1 cellular context compared by ENCODE assay signal in the genomic region with DNA sequence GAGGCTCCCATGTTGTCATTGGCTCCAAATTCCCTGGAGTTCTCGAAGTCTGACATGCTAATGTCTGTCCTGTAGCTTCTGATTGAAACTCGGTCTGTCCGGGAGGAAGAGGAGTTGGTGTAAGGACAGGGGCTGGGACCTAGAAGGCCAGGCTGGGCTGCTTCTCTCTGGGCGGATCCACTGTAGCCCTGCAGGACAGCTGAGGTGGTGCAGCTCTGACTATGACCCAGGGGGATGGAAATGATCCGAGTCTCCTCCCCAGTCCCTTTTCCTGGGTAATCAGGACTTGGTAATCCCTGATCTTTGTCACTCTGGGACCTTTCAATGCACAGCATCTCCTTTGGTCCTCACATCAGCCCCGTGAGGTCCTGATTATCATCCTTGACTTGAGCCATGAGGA.
TF ChIP-seq lines count a peak whose summit lies in the region.

No MANE protein-coding gene starts in this region.

TF ChIP-seq in liver, 16 proteins besides CTCF, POLR2A, EP300 and RAD21:
- no peak for TF ChIP-seq REST (IDR thresholded peaks at IDR 0.05)
- no peak for TF ChIP-seq RXRA (IDR thresholded peaks at IDR 0.05)
- TF ChIP-seq FOXA2 (IDR thresholded peaks at IDR 0.05), result no peak
- TF ChIP-seq, protein P1, sequence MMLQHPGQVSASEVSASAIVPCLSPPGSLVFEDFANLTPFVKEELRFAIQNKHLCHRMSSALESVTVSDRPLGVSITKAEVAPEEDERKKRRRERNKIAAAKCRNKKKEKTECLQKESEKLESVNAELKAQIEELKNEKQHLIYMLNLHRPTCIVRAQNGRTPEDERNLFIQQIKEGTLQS (IDR thresholded peaks at IDR 0.05), result no peak
- no peak for TF ChIP-seq FOXA1 (IDR thresholded peaks at IDR 0.05)
- no peak for TF ChIP-seq HNF4A (conservative IDR thresholded peaks at IDR 0.05)
- TF ChIP-seq MAX (IDR thresholded peaks at IDR 0.05), result no peak
- TF ChIP-seq TAF1 (conservative IDR thresholded peaks at IDR 0.05), result no peak
- TF ChIP-seq YY1 (IDR thresholded peaks at IDR 0.05), result no peak
- no peak for TF ChIP-seq HNF4G (IDR thresholded peaks at IDR 0.05)
- no peak for TF ChIP-seq EGR1 (IDR thresholded peaks at IDR 0.05; ENCODE audit: low read depth in 2 of 2)
- TF ChIP-seq GABPA (IDR thresholded peaks at IDR 0.05 in 1 of 2, conservative IDR thresholded peaks at IDR 0.05 in 1 of 2), result no peak
- TF ChIP-seq NR2F2 (IDR thresholded peaks at IDR 0.05), result no peak
